22 cellular contexts compared by ENCODE assay signal in genomic region chr10:58081353-58081752, GRCh38.
"Had no signal": no experiment of that assay in that cellular context is flagged by ENCODE, and none has a peak within 500 bp of the region (broad histone marks: within the 10 kb centered on the region; RNA-seq: fewer than 3 reads in every experiment).

No MANE protein-coding gene starts in this region.

- H3K36me3 Mint-ChIP-seq: memory B cell; mesothelial cell of epicardium; natural killer cell treated with Interleukin-12 subunit alpha and Interleukin-12 subunit beta and Interleukin-15 and Interleukin-18, amount 100 ng/mL, for 72 hours; neural progenitor cell had no signal

- H3K27me3 Mint-ChIP-seq: natural killer cell treated with Interleukin-12 subunit alpha and Interleukin-12 subunit beta and Interleukin-15 and Interleukin-18, amount 100 ng/mL, for 72 hours had no signal

- H2AFZ ChIP-seq: neural progenitor cell had no signal

- H3K9me3 ChIP-seq: colonic mucosa, gastrocnemius medialis, left ventricle myocardium inferior, lower lobe of right lung, pancreas, prostate gland, right lobe of liver, stomach, thoracic aorta, transverse colon had no signal

- ATAC-seq: gastrocnemius medialis; lower lobe of right lung; natural killer cell treated with Interleukin-12 subunit alpha and Interleukin-12 subunit beta and Interleukin-15 and Interleukin-18, amount 100 ng/mL, for 72 hours; pancreas had no signal

- H3K9me3 Mint-ChIP-seq: mesothelial cell of epicardium, neural progenitor cell had no signal

- H3K27ac ChIP-seq: colonic mucosa, gastrocnemius medialis, left ventricle myocardium inferior, lower lobe of right lung, neural progenitor cell, pancreas, prostate gland, right lobe of liver, stomach, thoracic aorta, transverse colon had no signal

- H3K27ac Mint-ChIP-seq: memory B cell; mesothelial cell of epicardium; natural killer cell treated with Interleukin-12 subunit alpha and Interleukin-12 subunit beta and Interleukin-15 and Interleukin-18, amount 100 ng/mL, for 72 hours; neural progenitor cell had no signal

- H3K9ac ChIP-seq: neural progenitor cell had no signal

- H3K36me3 ChIP-seq: colonic mucosa, gastrocnemius medialis, left ventricle myocardium inferior, lower lobe of right lung, neural progenitor cell, pancreas, prostate gland, right lobe of liver, stomach, thoracic aorta, transverse colon had no signal

- H3K4me3 Mint-ChIP-seq: memory B cell; mesothelial cell of epicardium; natural killer cell treated with Interleukin-12 subunit alpha and Interleukin-12 subunit beta and Interleukin-15 and Interleukin-18, amount 100 ng/mL, for 72 hours; neural progenitor cell had no signal

- H3K4me3 ChIP-seq: colonic mucosa, gastrocnemius medialis, left ventricle myocardium inferior, lower lobe of right lung, neural progenitor cell, pancreas, prostate gland, right lobe of liver, stomach, thoracic aorta, transverse colon had no signal

- H3K4me1 Mint-ChIP-seq: memory B cell, mesothelial cell of epicardium, neural progenitor cell had no signal

- H3K4me1 ChIP-seq: colonic mucosa, gastrocnemius medialis, left ventricle myocardium inferior, lower lobe of right lung, neural progenitor cell, pancreas, prostate gland, right lobe of liver, stomach had no signal

- H3K4me2 ChIP-seq: neural progenitor cell had no signal

- H3K27me3 ChIP-seq: colonic mucosa, gastrocnemius medialis, neural progenitor cell, pancreas, right lobe of liver, stomach, transverse colon had no signal

- DNase-seq: cerebellar nuclear complex; colonic mucosa; dermis blood vessel endothelial cell; gastrocnemius medialis; islet precursor cell; left ventricle myocardium inferior; lower lobe of right lung; nucleus accumbens; pancreas; retina; right lobe of liver; stimulated activated CD4-positive, alpha-beta T cell treated with anti-CD3 and anti-CD28 coated beads, Interleukin-2, amount 100 ng/mL, for 24 hours; stimulated activated naive CD4-positive, alpha-beta T cell; stomach; substantia nigra; transverse colon had no signal
